Comparison of ENCODE assay signal across 13 cellular contexts in the genomic region with DNA sequence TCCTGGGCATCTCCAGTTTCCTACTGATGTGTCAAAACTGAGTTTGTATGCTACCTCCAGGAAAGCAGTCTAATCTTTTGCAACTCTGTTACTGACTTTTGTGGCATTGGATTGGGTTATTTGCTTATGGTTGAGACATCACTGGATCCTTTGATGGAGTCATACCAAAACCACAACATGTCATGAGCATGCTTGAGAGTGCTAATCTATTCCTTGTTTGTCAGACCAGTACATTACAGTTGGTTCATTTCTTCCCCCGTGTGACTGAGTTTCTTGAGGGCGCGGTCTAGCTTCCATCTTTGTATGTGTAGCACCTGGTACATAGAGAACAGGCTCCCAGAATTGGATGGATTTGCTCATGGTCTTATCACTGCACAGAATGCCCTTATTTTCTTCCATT. TPM values are rescaled to one million over a fixed set of nuclear protein-coding genes. Genes with fewer than 3 reads are reported as not detected.
DNase-seq lines count a peak whose midpoint lies in the region; ATAC-seq, FAIRE-seq and TF ChIP-seq lines count a peak whose summit lies in the region.
"Had no signal": no experiment of that assay in that cellular context is flagged by ENCODE, and none has a peak within 500 bp of the region (broad histone marks: within the 10 kb centered on the region; RNA-seq: fewer than 3 reads in every experiment).

No MANE protein-coding gene starts in this region.

- CTCF ChIA-PET in AG04450 (lab: Charles Lee), result interaction anchor here (3.0 kb wide), 1 partner anchor 43 kb away, joined by 6 read pairs; no protein-coding TSS in a partner anchor

- no peak overlapping the region for H3K27ac ChIP-seq in AG04450 (ENCODE audit: low read depth, low read length)
- H3K27ac ChIP-seq: parathyroid adenoma, tibial nerve had no signal

- TF ChIP-seq CTCF in AG04450 (IDR thresholded peaks at IDR 0.05; ENCODE audit: low read depth, low read length), result no peak

- no peaks in the 10 kb centered on the region for H3K9me3 ChIP-seq in AG04450 (ENCODE audit: control insufficient read depth, insufficient read depth, low read length)
- H3K9me3 ChIP-seq: tibial nerve had no signal

- H3K27me3 ChIP-seq in AG04450 (ENCODE audit: control insufficient read depth, insufficient read depth, low read length), result no peaks in the 10 kb centered on the region
- H3K27me3 ChIP-seq: tibial nerve had no signal

- ATAC-seq in HG03521 (IDR thresholded peaks at IDR 0.05; ENCODE audit: unreplicated experiment), result peak; percentile 55
- ATAC-seq in Right ventricle myocardium superior (ENCODE audit: poor library complexity), result no peak

- no peak overlapping the region for H3K4me3 ChIP-seq in AG04450 (ENCODE audit: low read depth, low read length)
- H3K4me3 ChIP-seq: tibial nerve had no signal

- FAIRE-seq in GM18507 (lab: Jason Lieb, UNC), result peak; percentile 5

- POLR2A ChIA-PET in AG04450 (lab: Yijun Ruan, JAX), result no interaction called here

- intact Hi-C loops in Right ventricle myocardium superior (cut with DNase I), result no loop called here

- DNase-seq in AG04450 (ENCODE audit: low read depth, low spot score), result peak; percentile 4
- DNase-seq in GM18507 (ENCODE audit: extremely low spot score, insufficient read length, low read depth), result no peak
- peak; percentile 28 for DNase-seq in astrocyte of the hippocampus (ENCODE audit: low read depth, low spot score)
- DNase-seq in stimulated activated naive CD4-positive, alpha-beta T cell treated with Interleukin-2 at 50 U/mL for 16 hours (lab: John Stamatoyannopoulos, UW), result no peak
- DNase-seq in D341Med (ENCODE audit: low spot score), result no peak
- DNase-seq in DMS114 treated with DMSO at 0.1 percent for 48 hours (lab: John Stamatoyannopoulos, UW; ENCODE audit: unreplicated experiment), result no peak
- no peak for DNase-seq in Right ventricle myocardium superior
- DNase-seq: DMS53, NCI-H526 had no signal

RNA-seq across cellular contexts. Expression of gene SUGT1, which starts 43.2 kb away (rescaled TPM):
- 44.9 and 64.8 TPM in 2 replicates for polyA plus RNA-seq in AG04450 (2011; rRNA removed)
- 36.7 and 37.7 TPM in 2 replicates for polyA minus RNA-seq in AG04450 (2011; rRNA and poly(A)+ RNA removed)
- total RNA-seq in Right ventricle myocardium superior, result 51.9 TPM

RNA-seq across cellular contexts. Expression of gene CNMD, which starts 43.8 kb away (rescaled TPM):
- not detected in 2 replicates for polyA plus RNA-seq in AG04450 (2011; rRNA removed)
- not detected in 2 replicates for polyA minus RNA-seq in AG04450 (2011; rRNA and poly(A)+ RNA removed)
- not detected for total RNA-seq in Right ventricle myocardium superior
- total RNA-seq: activated CD8-positive, alpha-beta memory T cell treated with anti-CD3 and anti-CD28 coated beads for 36 hours; tibial nerve had no signal

RNA-seq across cellular contexts. Expression of gene HNRNPA1L2, which starts 53.6 kb away (rescaled TPM):
- polyA plus RNA-seq in AG04450 (2011; rRNA removed), result 9.7 and 11.6 TPM in 2 replicates
- 4.3 and 5.6 TPM in 2 replicates for polyA minus RNA-seq in AG04450 (2011; rRNA and poly(A)+ RNA removed)
- total RNA-seq in Right ventricle myocardium superior, result 1.5 TPM

Comparison
In these comparisons a context has a peak if more than half of its experiments do, and no peak if none do; other contexts are left out.
1. DNase-seq: peak in AG04450 (single experiment) and astrocyte of the hippocampus (single experiment); none in GM18507 (single experiment), stimulated activated naive CD4-positive, alpha-beta T cell treated with Interleukin-2 at 50 U/mL for 16 hours (single experiment), D341Med (single experiment), DMS114 treated with DMSO at 0.1 percent for 48 hours (single experiment) and Right ventricle myocardium superior (single experiment).